In genomic region chr6:142679907-142680306, GRCh38 we compare ENCODE assay signal across 20 cellular contexts.
"Had no signal": no experiment of that assay in that cellular context is flagged by ENCODE, and none has a peak within 500 bp of the region (broad histone marks: within the 10 kb centered on the region; RNA-seq: fewer than 3 reads in every experiment).

No MANE protein-coding gene starts in this region.

- DNase-seq: activated CD8-positive, alpha-beta memory T cell treated with anti-CD3 and anti-CD28 coated beads for 24 hours; activated effector memory CD4-positive, alpha-beta T cell treated with anti-CD3 and anti-CD28 coated beads, Interleukin-2, amount 50 U/mL, for 16 hours; adrenal gland; caudate nucleus; cortex of kidney; effector memory CD8-positive, alpha-beta T cell; hippocampal formation; kidney; left colon; midbrain; spleen; substantia nigra; T1000; upper lobe of right lung; WERI-Rb-1 had no signal

- ATAC-seq: gastroesophageal sphincter, left colon, upper lobe of right lung had no signal

- H3K9me3 ChIP-seq: adrenal gland, gastroesophageal sphincter, spleen, tibial artery, upper lobe of right lung had no signal

- H3K27me3 ChIP-seq: gastroesophageal sphincter, tibial artery, upper lobe of right lung had no signal

- FAIRE-seq: kidney had no signal

- H3K27me3 Mint-ChIP-seq: stimulated activated naive CD8-positive, alpha-beta T cell treated with anti-CD3 and anti-CD28 coated beads, Interleukin-15, Interleukin-2, amounts not matched to agents 100 ng/mL and 50 ng/mL, for 24 hours had no signal

- H3K27ac Mint-ChIP-seq: effector memory CD8-positive, alpha-beta T cell; natural killer cell treated with Interleukin-12 subunit alpha and Interleukin-12 subunit beta and Interleukin-15 and Interleukin-18, amount 100 ng/mL, for 72 hours; stimulated activated naive CD8-positive, alpha-beta T cell treated with anti-CD3 and anti-CD28 coated beads, Interleukin-15, Interleukin-2, amounts not matched to agents 100 ng/mL and 50 ng/mL, for 24 hours; T-helper 1 cell treated with Interleukin-12 subunit alpha and Interleukin-12 subunit beta and Interleukin-4 antibody, amounts not matched to agents 30 μg/mL and 1 μg/mL, for 36 hours had no signal

- H3K36me3 ChIP-seq: adrenal gland, gastroesophageal sphincter, spleen, tibial artery, upper lobe of right lung, WERI-Rb-1 had no signal

- H3K27ac ChIP-seq: adrenal gland, gastroesophageal sphincter, spleen, upper lobe of right lung, WERI-Rb-1 had no signal

- H3K36me3 Mint-ChIP-seq: natural killer cell treated with Interleukin-12 subunit alpha and Interleukin-12 subunit beta and Interleukin-15 and Interleukin-18, amount 100 ng/mL, for 72 hours had no signal

- H3K4me3 Mint-ChIP-seq: effector memory CD8-positive, alpha-beta T cell; natural killer cell treated with Interleukin-12 subunit alpha and Interleukin-12 subunit beta and Interleukin-15 and Interleukin-18, amount 100 ng/mL, for 72 hours; stimulated activated naive CD8-positive, alpha-beta T cell treated with anti-CD3 and anti-CD28 coated beads, Interleukin-15, Interleukin-2, amounts not matched to agents 100 ng/mL and 50 ng/mL, for 24 hours; T-helper 1 cell treated with Interleukin-12 subunit alpha and Interleukin-12 subunit beta and Interleukin-4 antibody, amounts not matched to agents 30 μg/mL and 1 μg/mL, for 36 hours had no signal

- H3K4me3 ChIP-seq: adrenal gland, gastroesophageal sphincter, spleen, tibial artery, upper lobe of right lung had no signal

- H3K4me1 ChIP-seq: adrenal gland, spleen had no signal

- H3K9me3 Mint-ChIP-seq: effector memory CD8-positive, alpha-beta T cell; natural killer cell treated with Interleukin-12 subunit alpha and Interleukin-12 subunit beta and Interleukin-15 and Interleukin-18, amount 100 ng/mL, for 72 hours; stimulated activated naive CD8-positive, alpha-beta T cell treated with anti-CD3 and anti-CD28 coated beads, Interleukin-15, Interleukin-2, amounts not matched to agents 100 ng/mL and 50 ng/mL, for 24 hours; T-helper 1 cell treated with Interleukin-12 subunit alpha and Interleukin-12 subunit beta and Interleukin-4 antibody, amounts not matched to agents 30 μg/mL and 1 μg/mL, for 36 hours had no signal
